ENCODE assay signal across 3 cellular contexts in genomic region chr2:71937401-71937800, GRCh38.
TF ChIP-seq lines count a peak whose summit lies in the region.

No MANE protein-coding gene starts in this region.

TF ChIP-seq in SK-N-SH, 30 proteins besides CTCF, POLR2A, EP300 and RAD21:
- TF ChIP-seq ELF1 (IDR thresholded peaks at IDR 0.05) (no peak), FOSL2 (IDR thresholded peaks at IDR 0.05; ENCODE audit: borderline replicate concordance, low read depth) (no peak)

TF ChIP-seq in SK-N-SH treated with all-trans-retinoic acid at 6 μM for 48 hours, 23 proteins besides CTCF, POLR2A, EP300 and RAD21:
- TF ChIP-seq, protein P1, sequence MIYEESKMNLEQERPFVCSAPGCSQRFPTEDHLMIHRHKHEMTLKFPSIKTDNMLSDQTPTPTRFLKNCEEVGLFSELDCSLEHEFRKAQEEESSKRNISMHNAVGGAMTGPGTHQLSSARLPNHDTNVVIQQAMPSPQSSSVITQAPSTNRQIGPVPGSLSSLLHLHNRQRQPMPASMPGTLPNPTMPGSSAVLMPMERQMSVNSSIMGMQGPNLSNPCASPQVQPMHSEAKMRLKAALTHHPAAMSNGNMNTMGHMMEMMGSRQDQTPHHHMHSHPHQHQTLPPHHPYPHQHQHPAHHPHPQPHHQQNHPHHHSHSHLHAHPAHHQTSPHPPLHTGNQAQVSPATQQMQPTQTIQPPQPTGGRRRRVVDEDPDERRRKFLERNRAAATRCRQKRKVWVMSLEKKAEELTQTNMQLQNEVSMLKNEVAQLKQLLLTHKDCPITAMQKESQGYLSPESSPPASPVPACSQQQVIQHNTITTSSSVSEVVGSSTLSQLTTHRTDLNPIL (CRISPR knock-in tag; IDR thresholded peaks at IDR 0.05; ENCODE audit: low read depth) = no peak
- TF ChIP-seq TSHZ2 (CRISPR knock-in tag; IDR thresholded peaks at IDR 0.05) = no peak
- TF ChIP-seq ESRRG (CRISPR knock-in tag; IDR thresholded peaks at IDR 0.05) = no peak
- TF ChIP-seq BACH2 (CRISPR knock-in tag; IDR thresholded peaks at IDR 0.05; ENCODE audit: borderline replicate concordance) = no peak
- TF ChIP-seq OSR1 (CRISPR knock-in tag; IDR thresholded peaks at IDR 0.05) = no peak
- no peak for TF ChIP-seq ZC3H10 (CRISPR knock-in tag; IDR thresholded peaks at IDR 0.05)
- TF ChIP-seq TOX (CRISPR knock-in tag; IDR thresholded peaks at IDR 0.05; ENCODE audit: borderline replicate concordance) = no peak
- no peak for TF ChIP-seq ZNF565 (CRISPR knock-in tag; conservative IDR thresholded peaks at IDR 0.05; ENCODE audit: low read depth)
- no peak for TF ChIP-seq ISL1 (CRISPR knock-in tag; IDR thresholded peaks at IDR 0.05)
- no peak for TF ChIP-seq GLIS3 (CRISPR knock-in tag; IDR thresholded peaks at IDR 0.05)
- TF ChIP-seq PPARA (CRISPR knock-in tag; IDR thresholded peaks at IDR 0.05; ENCODE audit: borderline replicate concordance) = no peak
- TF ChIP-seq, protein P2, sequence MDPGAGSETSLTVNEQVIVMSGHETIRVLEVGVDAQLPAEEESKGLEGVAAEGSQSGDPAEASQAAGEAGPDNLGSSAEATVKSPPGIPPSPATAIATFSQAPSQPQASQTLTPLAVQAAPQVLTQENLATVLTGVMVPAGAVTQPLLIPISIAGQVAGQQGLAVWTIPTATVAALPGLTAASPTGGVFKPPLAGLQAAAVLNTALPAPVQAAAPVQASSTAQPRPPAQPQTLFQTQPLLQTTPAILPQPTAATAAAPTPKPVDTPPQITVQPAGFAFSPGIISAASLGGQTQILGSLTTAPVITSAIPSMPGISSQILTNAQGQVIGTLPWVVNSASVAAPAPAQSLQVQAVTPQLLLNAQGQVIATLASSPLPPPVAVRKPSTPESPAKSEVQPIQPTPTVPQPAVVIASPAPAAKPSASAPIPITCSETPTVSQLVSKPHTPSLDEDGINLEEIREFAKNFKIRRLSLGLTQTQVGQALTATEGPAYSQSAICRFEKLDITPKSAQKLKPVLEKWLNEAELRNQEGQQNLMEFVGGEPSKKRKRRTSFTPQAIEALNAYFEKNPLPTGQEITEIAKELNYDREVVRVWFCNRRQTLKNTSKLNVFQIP (CRISPR knock-in tag; IDR thresholded peaks at IDR 0.05; ENCODE audit: borderline replicate concordance, low read depth) = no peak
- TF ChIP-seq, protein P3, sequence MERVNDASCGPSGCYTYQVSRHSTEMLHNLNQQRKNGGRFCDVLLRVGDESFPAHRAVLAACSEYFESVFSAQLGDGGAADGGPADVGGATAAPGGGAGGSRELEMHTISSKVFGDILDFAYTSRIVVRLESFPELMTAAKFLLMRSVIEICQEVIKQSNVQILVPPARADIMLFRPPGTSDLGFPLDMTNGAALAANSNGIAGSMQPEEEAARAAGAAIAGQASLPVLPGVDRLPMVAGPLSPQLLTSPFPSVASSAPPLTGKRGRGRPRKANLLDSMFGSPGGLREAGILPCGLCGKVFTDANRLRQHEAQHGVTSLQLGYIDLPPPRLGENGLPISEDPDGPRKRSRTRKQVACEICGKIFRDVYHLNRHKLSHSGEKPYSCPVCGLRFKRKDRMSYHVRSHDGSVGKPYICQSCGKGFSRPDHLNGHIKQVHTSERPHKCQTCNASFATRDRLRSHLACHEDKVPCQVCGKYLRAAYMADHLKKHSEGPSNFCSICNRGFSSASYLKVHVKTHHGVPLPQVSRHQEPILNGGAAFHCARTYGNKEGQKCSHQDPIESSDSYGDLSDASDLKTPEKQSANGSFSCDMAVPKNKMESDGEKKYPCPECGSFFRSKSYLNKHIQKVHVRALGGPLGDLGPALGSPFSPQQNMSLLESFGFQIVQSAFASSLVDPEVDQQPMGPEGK (CRISPR knock-in tag; IDR thresholded peaks at IDR 0.05; ENCODE audit: borderline replicate concordance) = no peak
- no peak for TF ChIP-seq ZNF70 (CRISPR knock-in tag; IDR thresholded peaks at IDR 0.05)
- TF ChIP-seq SNAI2 (CRISPR knock-in tag; IDR thresholded peaks at IDR 0.05) = no peak
- TF ChIP-seq ZFP30 (CRISPR knock-in tag; IDR thresholded peaks at IDR 0.05) = no peak
- no peak for TF ChIP-seq ZNF8 (CRISPR knock-in tag; IDR thresholded peaks at IDR 0.05)
- TF ChIP-seq CSRNP3 (CRISPR knock-in tag; IDR thresholded peaks at IDR 0.05) = no peak
- TF ChIP-seq ARNTL (CRISPR knock-in tag; IDR thresholded peaks at IDR 0.05; ENCODE audit: borderline replicate concordance, low read depth) = no peak
- TF ChIP-seq TCF4 (CRISPR knock-in tag; IDR thresholded peaks at IDR 0.05; ENCODE audit: borderline replicate concordance) = no peak

TF ChIP-seq in HepG2, 621 proteins besides CTCF, POLR2A, EP300 and RAD21:
- TF ChIP-seq GPN1 (CRISPR knock-in tag; IDR thresholded peaks at IDR 0.05; ENCODE audit: borderline replicate concordance) = no peak
- TF ChIP-seq ZNF570 (CRISPR knock-in tag; IDR thresholded peaks at IDR 0.05; ENCODE audit: borderline replicate concordance) = no peak
